17 cellular contexts compared by ENCODE assay signal in the genomic region with DNA sequence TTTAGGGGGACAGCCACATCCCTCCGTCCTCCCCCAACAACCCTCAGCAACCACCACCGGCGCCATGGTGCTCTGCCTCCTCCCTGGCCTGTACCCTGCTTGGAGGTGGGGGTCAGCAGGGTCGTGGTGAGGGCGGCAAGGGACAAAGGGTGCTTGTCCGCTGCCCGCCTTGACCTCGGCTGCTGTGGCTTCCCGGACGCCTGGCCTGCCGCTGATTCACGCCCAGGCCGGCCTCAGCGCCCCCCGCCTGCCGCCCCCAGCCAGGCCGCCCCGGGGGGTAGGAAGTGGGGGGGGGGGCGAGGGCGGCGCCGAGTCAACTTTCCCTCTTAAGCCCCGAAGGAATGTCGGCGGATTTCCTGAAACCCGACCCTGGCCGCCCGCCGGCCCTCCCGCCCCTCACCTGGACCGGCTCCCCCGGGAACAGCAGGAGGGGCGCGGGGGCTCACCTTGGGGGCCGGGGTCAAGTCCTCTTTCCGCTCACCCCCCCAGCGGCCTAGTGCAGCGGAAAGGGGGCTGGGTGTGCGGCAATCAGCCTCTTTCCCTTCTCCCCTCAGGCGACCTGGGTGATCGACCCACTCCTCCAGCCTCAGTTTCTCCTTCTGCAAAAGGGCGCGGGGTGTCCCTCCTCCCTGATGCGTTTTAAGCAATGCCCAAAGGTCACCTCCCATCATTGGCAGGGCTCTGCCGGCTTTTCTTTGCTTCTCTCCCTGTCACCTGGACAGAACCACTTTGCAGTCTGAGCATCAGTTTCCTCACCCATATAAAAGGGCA. TPM values are rescaled to one million over a fixed set of nuclear protein-coding genes. Genes with fewer than 3 reads are reported as not detected.
DNase-seq lines count a peak whose midpoint lies in the region; ATAC-seq and TF ChIP-seq lines count a peak whose summit lies in the region.
"Had no signal": no experiment of that assay in that cellular context is flagged by ENCODE, and none has a peak within 500 bp of the region (broad histone marks: within the 10 kb centered on the region; RNA-seq: fewer than 3 reads in every experiment).

No MANE protein-coding gene starts in this region.

- H3K79me1 ChIP-seq in mesendoderm (ENCODE audit: low read length) = no peaks in the 10 kb centered on the region

- H3K4ac ChIP-seq in mesendoderm (ENCODE audit: low read depth, low read length) = no peak overlapping the region

- peak overlapping the region; percentile 54 for H3K4me3 Mint-ChIP-seq in central memory CD8-positive, alpha-beta T cell

- no peak overlapping the region for H3K27ac Mint-ChIP-seq in central memory CD8-positive, alpha-beta T cell (ENCODE audit: low read depth)

- peak overlapping the region; percentile 8 for H3K18ac ChIP-seq in mesendoderm (ENCODE audit: low read length)

- no peak for DNase-seq in central memory CD8-positive, alpha-beta T cell (ENCODE audit: low spot score in 2 of 2)
- DNase-seq in mesendoderm = no peak
- DNase-seq in NCI-H187 (lab: John Stamatoyannopoulos, UW) = no peak
- DNase-seq in SK-N-DZ (ENCODE audit: low spot score) = no peak
- DNase-seq in mucosa of descending colon = no peak
- DNase-seq: amygdala; C1 segment of cervical spinal cord; effector memory CD4-positive, alpha-beta T cell; GF-D8; NCI-H1694 treated with DMSO at 0.1 percent for 48 hours; NCI-H774; psoas muscle had no signal

- H4K5ac ChIP-seq in mesendoderm (ENCODE audit: low read length) = no peak overlapping the region

- WGBS in mesendoderm (ENCODE audit: extremely low coverage, insufficient coverage, low lambda C conversion rate) = no CpG with 5 or more reads among the region's 45 CpGs

- H3K9me3 Mint-ChIP-seq in central memory CD8-positive, alpha-beta T cell = no peaks in the 10 kb centered on the region

- H2BK5ac ChIP-seq in mesendoderm (ENCODE audit: low read length) = no peak overlapping the region

- H3K4me3 ChIP-seq in BLaER1 treated with 17β-estradiol and CSF1 and Interleukin-3, amounts not matched to agents 10 nM and 100 nM = peak overlapping the region in 7 of 10 experiments; percentile 30 to 46 (median 36); a peak in 9 of 20 replicates
- H3K4me3 ChIP-seq in HEK293 (ENCODE audit: low read depth, low read length) (no peak overlapping the region), mesendoderm (ENCODE audit: low read length) (no peak overlapping the region), mucosa of descending colon (no peak overlapping the region)
- H3K4me3 ChIP-seq: SJCRH30 had no signal

- POLR2A ChIA-PET in HEK293 (lab: Yijun Ruan, JAX) = no interaction called here

- H3K36me3 ChIP-seq in BLaER1 treated with 17β-estradiol and CSF1 and Interleukin-3, amounts not matched to agents 10 nM and 100 nM = no peaks in the 10 kb centered on the region
- H3K36me3 ChIP-seq in HEK293 (ENCODE audit: control insufficient read depth in 2 of 2, insufficient read depth in 1 of 2, low read length in 2 of 2) = no peaks in the 10 kb centered on the region
- no peaks in the 10 kb centered on the region for H3K36me3 ChIP-seq in mesendoderm (ENCODE audit: control insufficient read depth, insufficient read depth, low read length)
- H3K36me3 ChIP-seq in mucosa of descending colon (ENCODE audit: low read depth) = no peaks in the 10 kb centered on the region
- H3K36me3 ChIP-seq: gastroesophageal sphincter, SJCRH30 had no signal

- peak overlapping the region; percentile 66 for H3K23ac ChIP-seq in mesendoderm (ENCODE audit: low read length)

- peak overlapping the region; percentile 58 for H2AK5ac ChIP-seq in mesendoderm (ENCODE audit: low read length)

- no peak overlapping the region for H2BK15ac ChIP-seq in mesendoderm (replicated peaks; ENCODE audit: low read depth)

- H3K79me2 ChIP-seq in mesendoderm (ENCODE audit: control insufficient read depth, insufficient read depth, low read length) = no peaks in the 10 kb centered on the region

- peaks cover 86% of the 10 kb centered on the region for H3K27me3 Mint-ChIP-seq in central memory CD8-positive, alpha-beta T cell

- intact Hi-C loops in mucosa of descending colon (cut with DNase I, micrococcal nuclease) = no loop called here

- ATAC-seq in central memory CD8-positive, alpha-beta T cell (replicated peaks; ENCODE audit: extremely low read depth, poor library complexity, severe bottlenecking) = no peak
- ATAC-seq in GM21526 (IDR thresholded peaks at IDR 0.05; ENCODE audit: low FRiP score, unreplicated experiment) (no peak), mucosa of descending colon (no peak)
- ATAC-seq: gastroesophageal sphincter had no signal

- peaks cover 0 to 83% (median 71%) of the 10 kb centered on the region in 11 experiments; a peak in 19 of 22 replicates for H4K20me1 ChIP-seq in BLaER1 treated with 17β-estradiol and CSF1 and Interleukin-3, amounts not matched to agents 10 nM and 100 nM

- H2BK120ac ChIP-seq in mesendoderm (ENCODE audit: low read depth, low read length) = no peak overlapping the region

- peaks cover 32 to 49% (median 46%) of the 10 kb centered on the region in 10 experiments for H3K4me1 ChIP-seq in BLaER1 treated with 17β-estradiol and CSF1 and Interleukin-3, amounts not matched to agents 10 nM and 100 nM
- H3K4me1 ChIP-seq in HEK293 (ENCODE audit: control insufficient read depth, insufficient read depth, low read length) = peaks cover 4% of the 10 kb centered on the region
- peaks cover 9% of the 10 kb centered on the region for H3K4me1 ChIP-seq in mesendoderm (ENCODE audit: control insufficient read depth, low read depth, low read length)
- peaks cover 27% of the 10 kb centered on the region for H3K4me1 ChIP-seq in mucosa of descending colon (ENCODE audit: low read depth)

- peak overlapping the region in 1 of 11 experiments; percentile 17; a peak in 1 of 22 replicates for H3K9ac ChIP-seq in BLaER1 treated with 17β-estradiol and CSF1 and Interleukin-3, amounts not matched to agents 10 nM and 100 nM
- H3K9ac ChIP-seq in mesendoderm (ENCODE audit: low read length) = peak overlapping the region; percentile 26

- no peak overlapping the region for H3K27ac ChIP-seq in BLaER1 treated with 17β-estradiol and CSF1 and Interleukin-3, amounts not matched to agents 10 nM and 100 nM
- H3K27ac ChIP-seq in HEK293 (ENCODE audit: extremely low read depth, low read depth, low read length) (no peak overlapping the region), mesendoderm (ENCODE audit: low read depth, low read length) (no peak overlapping the region)
- H3K27ac ChIP-seq: gastroesophageal sphincter, psoas muscle, SJCRH30 had no signal

- peaks cover 20% of the 10 kb centered on the region for H3K4me1 Mint-ChIP-seq in central memory CD8-positive, alpha-beta T cell

- H3K56ac ChIP-seq in mesendoderm (ENCODE audit: low read length) = peak overlapping the region; percentile 76

- H4K8ac ChIP-seq in mesendoderm (ENCODE audit: low read depth, low read length) = no peak overlapping the region

- TF ChIP-seq CTCF in HEK293 (tag by site-specific recombination; IDR thresholded peaks at IDR 0.05) = no peak
- no peak for TF ChIP-seq CTCF in mucosa of descending colon (IDR thresholded peaks at IDR 0.05)

- peaks cover 3% of the 10 kb centered on the region for H3K36me3 Mint-ChIP-seq in central memory CD8-positive, alpha-beta T cell (ENCODE audit: insufficient read depth)

- H3K4me2 ChIP-seq in BLaER1 treated with 17β-estradiol and CSF1 and Interleukin-3, amounts not matched to agents 10 nM and 100 nM = peak overlapping the region; percentile 46 to 94 (median 64); a peak in 21 of 22 replicates
- H3K4me2 ChIP-seq in mesendoderm (ENCODE audit: low read length) = peak overlapping the region; percentile 15

- 0 out of 22 replicates have a peak, but pooled peaks cover 0 to under 1% (median 0%) of the 10 kb centered on the region in 11 experiments for H3K9me3 ChIP-seq in BLaER1 treated with 17β-estradiol and CSF1 and Interleukin-3, amounts not matched to agents 10 nM and 100 nM (replicated peaks in 1 of 11)
- no peaks in the 10 kb centered on the region for H3K9me3 ChIP-seq in HEK293 (ENCODE audit: control insufficient read depth, insufficient read depth, low read depth, low read length)
- no peaks in the 10 kb centered on the region for H3K9me3 ChIP-seq in mucosa of descending colon
- H3K9me3 ChIP-seq: gastroesophageal sphincter, psoas muscle, SJCRH30 had no signal

- peaks cover 98 to 100% (median 100%) of the 10 kb centered on the region in 11 experiments for H3K27me3 ChIP-seq in BLaER1 treated with 17β-estradiol and CSF1 and Interleukin-3, amounts not matched to agents 10 nM and 100 nM
- H3K27me3 ChIP-seq in mesendoderm (ENCODE audit: insufficient read depth, low read length, poor library complexity) = peaks cover 55% of the 10 kb centered on the region

- CTCF ChIA-PET in HEK293 (lab: Yijun Ruan, JAX) = no interaction called here

TF ChIP-seq in HEK293, 187 proteins besides CTCF, POLR2A, EP300 and RAD21 (continues in another document):
- TF ChIP-seq GLIS1 (tag by site-specific recombination; IDR thresholded peaks at IDR 0.05) = peak; percentile 82

RNA-seq across cellular contexts. Expression of a gene that starts 1.9 kb away (rescaled TPM):
- polyA plus RNA-seq in mesendoderm (2013, experiment 1 of 2) = 3.9 TPM
- 3.6 TPM for polyA plus RNA-seq in mesendoderm (2013, experiment 2 of 2)
- polyA plus RNA-seq in SK-N-DZ (2014; cell fraction: cytosol; rRNA removed) = 8.1 and 9.2 TPM in 2 replicates
- 35.4 and 50.9 TPM in 2 replicates for polyA plus RNA-seq in SK-N-DZ (2014; cell fraction: nucleus; rRNA removed)
- total RNA-seq in mucosa of descending colon = 10 to 100 TPM in 1 of 3 donors, 1 to 10 TPM in 1, under 1 TPM in 1; 0.93 to 10.5 (median 1.4) TPM
- total RNA-seq: SJCRH30 had no signal

RNA-seq across cellular contexts. Expression of a gene that starts 4.1 kb away (rescaled TPM):
- 17.2 TPM for polyA plus RNA-seq in mesendoderm (2013, experiment 1 of 2)
- 16.7 TPM for polyA plus RNA-seq in mesendoderm (2013, experiment 2 of 2)
- polyA plus RNA-seq in SK-N-DZ (2014; cell fraction: cytosol; rRNA removed) = 10.9 and 26.9 TPM in 2 replicates
- polyA plus RNA-seq in SK-N-DZ (2014; cell fraction: nucleus; rRNA removed) = 5.0 and 5.3 TPM in 2 replicates
- 1 to 10 TPM; 1.3 to 7.0 (median 6.6) TPM for total RNA-seq in mucosa of descending colon

RNA-seq across cellular contexts. Expression of a gene that starts 22.1 kb away (rescaled TPM):
- polyA plus RNA-seq in mesendoderm (2013, experiment 1 of 2) = 86.9 TPM
- polyA plus RNA-seq in mesendoderm (2013, experiment 2 of 2) = 82.8 TPM
- polyA plus RNA-seq in SK-N-DZ (2014; cell fraction: cytosol; rRNA removed) = 112 and 138 TPM in 2 replicates
- polyA plus RNA-seq in SK-N-DZ (2014; cell fraction: nucleus; rRNA removed) = 476 and 597 TPM in 2 replicates
- total RNA-seq in mucosa of descending colon = 10 to 100 TPM; 48.2 to 55.4 (median 49.3) TPM

RNA-seq across cellular contexts. Expression of a gene that starts 26.1 kb away (rescaled TPM):
- polyA plus RNA-seq in mesendoderm (2013, experiment 1 of 2) = 2.7 TPM
- 2.7 TPM for polyA plus RNA-seq in mesendoderm (2013, experiment 2 of 2)
- 3.0 and 6.1 TPM in 2 replicates for polyA plus RNA-seq in SK-N-DZ (2014; cell fraction: cytosol; rRNA removed)
- 1.6 and 2.7 TPM in 2 replicates for polyA plus RNA-seq in SK-N-DZ (2014; cell fraction: nucleus; rRNA removed)
- 10 to 100 TPM in 1 of 3 donors, 1 to 10 TPM in 2; 7.6 to 16.6 (median 8.9) TPM for total RNA-seq in mucosa of descending colon

RNA-seq across cellular contexts. Expression of a gene that starts 39.1 kb away (rescaled TPM):
- 1,632 TPM for polyA plus RNA-seq in mesendoderm (2013, experiment 1 of 2)
- polyA plus RNA-seq in mesendoderm (2013, experiment 2 of 2) = 1,662 TPM
- polyA plus RNA-seq in SK-N-DZ (2014; cell fraction: cytosol; rRNA removed) = 826 and 902 TPM in 2 replicates
- polyA plus RNA-seq in SK-N-DZ (2014; cell fraction: nucleus; rRNA removed) = 558 and 639 TPM in 2 replicates
- total RNA-seq in mucosa of descending colon = 100 to 1,000 TPM; 771 to 910 (median 811) TPM

Comparison
In these comparisons a context has a peak if more than half of its experiments do, and no peak if none do; other contexts are left out.
1. H3K4me3 ChIP-seq: peak in BLaER1 treated with 17β-estradiol and CSF1 and Interleukin-3, amounts not matched to agents 10 nM and 100 nM (7 of 10); none in HEK293 (single experiment), mesendoderm (single experiment) and mucosa of descending colon (single experiment).